In genomic region chr1:225335098-225335795, GRCh38 we compare ENCODE assay signal across 2 cellular contexts.
TF ChIP-seq lines count a peak whose summit lies in the region.

No MANE protein-coding gene starts in this region.

TF ChIP-seq in HepG2, 621 proteins besides CTCF, POLR2A, EP300 and RAD21:
- TF ChIP-seq STAG1 (CRISPR knock-in tag; IDR thresholded peaks at IDR 0.05) (no peak), TFDP2 (CRISPR knock-in tag; IDR thresholded peaks at IDR 0.05) (no peak), ZXDC (CRISPR knock-in tag; IDR thresholded peaks at IDR 0.05) (no peak), MNT (IDR thresholded peaks at IDR 0.05) (peak; percentile 99), MATR3 (CRISPR knock-in tag; IDR thresholded peaks at IDR 0.05) (no peak), ZNF512 (CRISPR knock-in tag; IDR thresholded peaks at IDR 0.05) (no peak), RBM22 (optimal IDR thresholded peaks at IDR 0.05; ENCODE audit: low read length) (no peak), MIER3 (CRISPR knock-in tag; IDR thresholded peaks at IDR 0.05; ENCODE audit: borderline replicate concordance) (no peak), HOXA7 (CRISPR knock-in tag; IDR thresholded peaks at IDR 0.05) (no peak), ZNF281 (CRISPR knock-in tag; IDR thresholded peaks at IDR 0.05; ENCODE audit: borderline replicate concordance) (no peak), ZSCAN21 (CRISPR knock-in tag; IDR thresholded peaks at IDR 0.05; ENCODE audit: borderline replicate concordance) (0 out of 2 replicates have a peak, but pooled peaks have one; percentile 26)
TF ChIP-seq in HepG2: peak in this region for 2.

TF ChIP-seq in H1, 55 proteins besides CTCF, POLR2A, EP300 and RAD21:
- TF ChIP-seq KDM5A (IDR thresholded peaks at IDR 0.05; ENCODE audit: low read length) (no peak), USF2 (IDR thresholded peaks at IDR 0.05; ENCODE audit: low read length) (no peak), JUN (IDR thresholded peaks at IDR 0.05; ENCODE audit: low read depth, low read length) (0 out of 2 replicates have a peak, but pooled peaks have one; percentile 5), SP2 (IDR thresholded peaks at IDR 0.05; ENCODE audit: low read length) (no peak), TAF1 (IDR thresholded peaks at IDR 0.05; ENCODE audit: low read depth, low read length) (no peak), NANOG (IDR thresholded peaks at IDR 0.05; ENCODE audit: insufficient read depth, low read depth, low read length, poor library complexity, severe bottlenecking) (no peak), BCL11A (IDR thresholded peaks at IDR 0.05; ENCODE audit: low read depth in 2 of 2, low read length in 2 of 2) (no peak)
TF ChIP-seq in H1: peak in this region for 1.
